ENCODE assay signal across 8 cellular contexts in the genomic region with DNA sequence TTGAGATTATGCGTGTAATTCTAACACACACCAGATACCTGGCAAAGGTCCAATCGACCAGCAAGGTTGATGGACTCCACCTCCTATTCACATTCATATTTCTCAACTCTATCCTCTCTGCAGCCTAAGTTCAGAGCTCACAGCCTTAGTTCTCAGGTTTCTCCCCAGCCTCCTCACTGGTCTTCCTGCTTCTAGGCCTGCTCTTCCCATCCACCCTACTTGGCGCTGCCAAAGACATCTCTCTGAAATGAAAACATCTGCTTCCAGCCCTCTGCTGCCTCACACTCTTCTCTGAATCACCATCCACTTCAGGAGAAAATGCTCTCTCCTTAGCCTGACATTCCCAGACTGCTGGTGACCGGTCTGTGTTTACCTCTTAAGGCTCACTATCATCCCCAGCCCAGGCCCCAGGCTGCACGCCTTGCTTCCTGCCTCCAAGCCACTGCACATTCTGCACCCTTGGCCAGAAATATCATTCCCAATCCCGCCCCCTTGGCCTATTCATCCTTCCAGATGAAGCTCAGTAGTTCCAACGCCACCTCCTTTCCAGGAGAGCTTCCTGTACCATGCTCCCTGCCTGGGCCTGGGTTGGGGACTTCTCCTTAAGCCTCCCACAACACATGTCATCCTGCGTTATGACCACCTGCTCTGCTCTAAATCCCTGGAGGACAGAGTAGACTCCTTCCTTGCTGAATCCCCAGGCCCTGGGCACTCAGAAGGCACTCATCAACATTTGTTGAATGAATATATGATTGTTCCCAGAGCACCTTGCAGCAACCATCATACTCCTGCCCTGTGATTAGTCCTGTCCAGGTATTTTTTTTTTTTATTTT. TPM values are rescaled to one million over a fixed set of nuclear protein-coding genes. Genes with fewer than 3 reads are reported as not detected.
DNase-seq lines count a peak whose midpoint lies in the region; ATAC-seq, FAIRE-seq and TF ChIP-seq lines count a peak whose summit lies in the region.

No MANE protein-coding gene starts in this region.

- H3K79me2 ChIP-seq in GM12878 (ENCODE audit: control insufficient read depth, insufficient read depth, low read length), result peaks cover 35% of the 10 kb centered on the region

- no peak for TF ChIP-seq POLR2A in A549 (IDR thresholded peaks at IDR 0.05; ENCODE audit: low read length)
- TF ChIP-seq POLR2A in GM12878 (IDR thresholded peaks at IDR 0.05; ENCODE audit: low read depth, low read length), result no peak

- H3K4me1 ChIP-seq in A549 (peaks cover 62% of the 10 kb centered on the region), GM12878 (ENCODE audit: control insufficient read depth, insufficient read depth, low read length) (peaks cover 37% of the 10 kb centered on the region), lung (ENCODE audit: control insufficient read depth in 2 of 2, insufficient read depth in 2 of 2, low read length in 2 of 2) (peaks cover 6 to 53% of the 10 kb centered on the region in 2 donors)

- H3K4me3 Mint-ChIP-seq in activated CD4-positive, alpha-beta T cell treated with anti-CD3 and anti-CD28 coated beads, Interleukin-2, amount 10 ng/mL, durations not matched to agents 24 days and 14 days, result no peak overlapping the region

- no peak overlapping the region for H3K27ac Mint-ChIP-seq in activated CD4-positive, alpha-beta T cell treated with anti-CD3 and anti-CD28 coated beads, Interleukin-2, amount 10 ng/mL, durations not matched to agents 24 days and 14 days

- H3K9me3 ChIP-seq in A549 (no peaks in the 10 kb centered on the region), GM12878 (replicated peaks; ENCODE audit: control insufficient read depth, insufficient read depth, low read length) (no peaks in the 10 kb centered on the region), lung (ENCODE audit: control insufficient read depth in 2 of 2, insufficient read depth in 1 of 2, low read length in 1 of 2) (no peaks in the 10 kb centered on the region)

- H3K9me3 Mint-ChIP-seq in activated CD4-positive, alpha-beta T cell treated with anti-CD3 and anti-CD28 coated beads, Interleukin-2, amount 10 ng/mL, durations not matched to agents 24 days and 14 days, result no peaks in the 10 kb centered on the region

- peaks cover 6% of the 10 kb centered on the region; the same call in 1 of the 2 replicates for H3K27me3 ChIP-seq in H7 (ENCODE audit: control insufficient read depth, insufficient read depth, low read length)
- H3K27me3 ChIP-seq in GM12878 (replicated peaks in 1 of 2; ENCODE audit: control insufficient read depth in 2 of 2, insufficient read depth in 2 of 2, low read length in 1 of 2), result peaks cover 0 to 4% of the 10 kb centered on the region in 2 experiments; a peak in 1 of 4 replicates
- no peaks in the 10 kb centered on the region for H3K27me3 ChIP-seq in lung (ENCODE audit: control insufficient read depth, insufficient read depth)

- WGBS in A549 (ENCODE audit: missing lambda C conversion rate), result 78% methylated on average over 8 of the region's 8 CpGs
- WGBS in GM12878 (ENCODE audit: insufficient coverage, insufficient replicate concordance, low lambda C conversion rate, missing lambda C conversion rate), result 31% methylated on average over 8 of the region's 8 CpGs
- WGBS in lung, 2 donors, result 27 to 43% methylated on average over 8 of the region's 8 CpGs

- no peak overlapping the region for H3K4me2 ChIP-seq in A549
- H3K4me2 ChIP-seq in GM12878 (ENCODE audit: control insufficient read depth, insufficient read depth), result no peak overlapping the region

- BruUV-seq in GM12878 (replicated peaks; lab: Mats Ljungman, UMichigan), result TSS peak; percentile 30

- no peak for TF ChIP-seq RAD21 in A549 (conservative IDR thresholded peaks at IDR 0.05 in 1 of 2, IDR thresholded peaks at IDR 0.05 in 1 of 2)
- no peak for TF ChIP-seq RAD21 in GM12878 (IDR thresholded peaks at IDR 0.05; ENCODE audit: insufficient read depth, low read depth, low read length)

- no peaks in the 10 kb centered on the region for H4K20me1 ChIP-seq in GM12878 (ENCODE audit: control insufficient read depth, insufficient read depth)

- H3K27ac ChIP-seq in A549 (peak overlapping the region; percentile 2 to 23; a peak in 1 of 6 replicates), GM12878 (ENCODE audit: control insufficient read depth, insufficient read depth) (no peak overlapping the region), lung (ENCODE audit: low read depth in 1 of 2, low read length in 1 of 2) (peak overlapping the region; percentile 14 to 97)

- POLR2A ChIA-PET in A549 (lab: Yijun Ruan, JAX) (no interaction called here), GM12878 (lab: Charles Lee) (interaction anchor here (0.5 to 1.2 kb wide), 2 partner anchors 183 to 1499 kb away, joined by 3 to 5 read pairs; no protein-coding TSS in a partner anchor)

- in situ Hi-C loops in GM12878 (cut with MboI), result no loop called here

- intact Hi-C loops in GM12878 (cut with micrococcal nuclease; ENCODE audit: unreplicated experiment), result no loop called here
- intact Hi-C loops in activated CD4-positive, alpha-beta T cell treated with anti-CD3 and anti-CD28 coated beads, Interleukin-2, amount 10 ng/mL, durations not matched to agents 24 days and 14 days (cut with micrococcal nuclease), result loop anchor here (10.0 kb wide), 1 partner anchor 423 kb away; no protein-coding TSS in a partner anchor

- no peaks in the 10 kb centered on the region for H3K27me3 Mint-ChIP-seq in activated CD4-positive, alpha-beta T cell treated with anti-CD3 and anti-CD28 coated beads, Interleukin-2, amount 10 ng/mL, durations not matched to agents 24 days and 14 days

- H3K4me1 Mint-ChIP-seq in activated CD4-positive, alpha-beta T cell treated with anti-CD3 and anti-CD28 coated beads, Interleukin-2, amount 10 ng/mL, durations not matched to agents 24 days and 14 days, result peaks cover 65% of the 10 kb centered on the region

- no peak for FAIRE-seq in A549 (lab: Jason Lieb, UNC)
- FAIRE-seq in GM12878 (lab: Jason Lieb, UNC), result no peak

- H3K4me3 ChIP-seq in A549, result no peak overlapping the region
- no peak overlapping the region for H3K4me3 ChIP-seq in H7 (ENCODE audit: insufficient read depth, low read depth, low read length)
- H3K4me3 ChIP-seq in GM12878, result no peak overlapping the region
- no peak overlapping the region for H3K4me3 ChIP-seq in lung

- RAD21 ChIA-PET in GM12878 (lab: Charles Lee; ENCODE audit: unreplicated experiment), result no interaction called here

- no peaks in the 10 kb centered on the region for H3K36me3 Mint-ChIP-seq in activated CD4-positive, alpha-beta T cell treated with anti-CD3 and anti-CD28 coated beads, Interleukin-2, amount 10 ng/mL, durations not matched to agents 24 days and 14 days (ENCODE audit: low read depth)

- no peak overlapping the region for H2AFZ ChIP-seq in GM12878 (ENCODE audit: control insufficient read depth, low read depth, low read length)

- TF ChIP-seq CTCF in A549 (IDR thresholded peaks at IDR 0.05) (no peak), GM12878 (IDR thresholded peaks at IDR 0.05 in 2 of 3, conservative IDR thresholded peaks at IDR 0.05 in 1 of 3; ENCODE audit: control insufficient read depth in 2 of 3, extremely low read depth in 1 of 3, insufficient read depth in 1 of 3, low read depth in 3 of 3, low read length in 3 of 3) (no peak), lung (IDR thresholded peaks at IDR 0.05; ENCODE audit: control extremely low read depth, extremely low read depth) (no peak)

- H3K36me3 ChIP-seq in H7 (replicated peaks; ENCODE audit: control insufficient read depth, insufficient read depth, low read length), result no peaks in the 10 kb centered on the region
- H3K36me3 ChIP-seq in GM12878 (ENCODE audit: control insufficient read depth in 2 of 2, insufficient read depth in 2 of 2, low read length in 1 of 2), result no peaks in the 10 kb centered on the region
- H3K36me3 ChIP-seq in lung (ENCODE audit: control insufficient read depth in 2 of 2, insufficient read depth in 2 of 2, low read length in 2 of 2), result no peaks in the 10 kb centered on the region

- TF ChIP-seq EP300 in A549 (IDR thresholded peaks at IDR 0.05) (no peak), GM12878 (IDR thresholded peaks at IDR 0.05; ENCODE audit: borderline replicate concordance in 1 of 2, control insufficient read depth in 1 of 2, low read depth in 2 of 2, low read length in 2 of 2) (no peak)

- H3K9ac ChIP-seq in GM12878 (ENCODE audit: control insufficient read depth, insufficient read depth, low read length), result no peak overlapping the region

- SMC1A ChIA-PET in GM12878 (lab: Charles Lee; ENCODE audit: uncharacterized antibody, unreplicated experiment), result interaction anchor here (0.6 to 1.5 kb wide), 2 partner anchors 65 to 132 kb away, joined by 3 read pairs; no protein-coding TSS in a partner anchor

- ATAC-seq in A549, result no peak
- ATAC-seq in GM12878, result no peak
- no peak for ATAC-seq in lung (ENCODE audit: insufficient read depth, low FRiP score)
- no peak for ATAC-seq in HG03378 (IDR thresholded peaks at IDR 0.05; ENCODE audit: unreplicated experiment)
- no peak for ATAC-seq in HG03571 (IDR thresholded peaks at IDR 0.05; ENCODE audit: unreplicated experiment)

- CTCF ChIA-PET in A549 (lab: Yijun Ruan, JAX) (interaction anchor here (1.0 to 1.5 kb wide), 4 partner anchors 25 to 41 kb away, joined by 3 to 5 read pairs (median 4); no protein-coding TSS in a partner anchor), GM12878 (lab: Yijun Ruan, JAX) (interaction anchor here (1.2 kb wide), 1 partner anchor 36 kb away, joined by 3 read pairs; no protein-coding TSS in a partner anchor)

- DNase-seq in A549 (ENCODE audit: low read depth in 1 of 2, low spot score in 1 of 2), result no peak
- peak; percentile 33 for DNase-seq in H7
- no peak for DNase-seq in GM12878 (ENCODE audit: low read depth, low spot score)
- DNase-seq in lung (ENCODE audit: low spot score), result no peak
- DNase-seq in OCI-M1 (lab: John Stamatoyannopoulos, UW), result no peak
- DNase-seq in activated CD4-positive, alpha-beta T cell treated with anti-CD3 and anti-CD28 coated beads, Interleukin-2, amount 10 ng/mL, durations not matched to agents 24 days and 14 days, result no peak

RNA-seq across cellular contexts. Expression of a gene that starts 3.5 kb away (rescaled TPM):
- 14.3 and 18.1 TPM in 2 replicates for polyA plus RNA-seq in A549 (2011; rRNA removed)
- polyA plus RNA-seq in A549 (2012; cell fraction: cytosol; rRNA removed), result 4.8 TPM in 2 replicates
- polyA plus RNA-seq in A549 (2012; cell fraction: nucleus; rRNA removed), result 3.8 and 5.0 TPM in 2 replicates
- polyA plus RNA-seq in A549 (2017; fragmentation: RNase III; extraction: RNeasy Plus Mini Kit Qiagen cat#74134 plus additional on column Dnase treatment), result 4.9 to 8.4 TPM (median 6.8 TPM) in 3 replicates
- polyA minus RNA-seq in A549 (2011; rRNA and poly(A)+ RNA removed), result 54.8 and 57.9 TPM in 2 replicates
- total RNA-seq in H7 (2014; rRNA removed; shearing (Covaris generic)), result 110 and 116 TPM in 2 replicates
- total RNA-seq in GM12878 (2013; cell fraction: nucleolus; rRNA removed), result 30.0 and 32.4 TPM in 2 replicates
- 1.0 and 1.5 TPM in 2 replicates for total RNA-seq in GM12878 (2014; rRNA removed)
- total RNA-seq in GM12878 (2014; rRNA removed; fragmentation: Illumina TruSeq; extraction: Trizol), result 2.3 TPM in 2 replicates
- 2.9 and 3.0 TPM in 2 replicates for total RNA-seq in GM12878 (2021)
- polyA plus RNA-seq in GM12878 (2011; ENCODE audit: low read depth), result 1.2 TPM
- polyA plus RNA-seq in GM12878 (2011; rRNA removed), result 7.5 and 12.9 TPM in 2 replicates
- 15.9 and 18.2 TPM in 2 replicates for polyA plus RNA-seq in GM12878 (2011; cell fraction: cytosol; rRNA removed)
- polyA plus RNA-seq in GM12878 (2011; cell fraction: nucleus; rRNA removed), result 15.6 and 17.4 TPM in 2 replicates
- 1.4 and 2.4 TPM in 2 replicates for polyA plus RNA-seq in GM12878 (2012)
- polyA plus RNA-seq in GM12878 (2014; fragmentation: Illumina TruSeq; extraction: Trizol), result 1.1 and 1.8 TPM in 2 replicates
- under 1 TPM; 0.42 TPM for polyA plus RNA-seq in GM12878 (2014; fragmentation: Nextera tagmentation; extraction: Ambion mirVana)
- polyA plus RNA-seq in GM12878 (2014; rRNA removed), result 1.6 and 1.8 TPM in 2 replicates
- polyA plus RNA-seq in GM12878 (2016; fragmentation: Nextera tagmentation; extraction: Ambion mirVana), result under 1 TPM; 0.39 to 0.42 TPM
- 47.7 and 49.8 TPM in 2 replicates for polyA minus RNA-seq in GM12878 (2011; rRNA and poly(A)+ RNA removed)
- 7.7 and 9.0 TPM in 2 replicates for polyA minus RNA-seq in GM12878 (2011; cell fraction: cytosol; rRNA and poly(A)+ RNA removed)
- 17.9 and 26.8 TPM in 2 replicates for polyA minus RNA-seq in GM12878 (2011; cell fraction: nucleus; rRNA and poly(A)+ RNA removed)
- 100 to 1,000 TPM in 1 of 2 donors, 10 to 100 TPM in 1; 64.4 to 145 TPM for total RNA-seq in lung
- 10 to 100 TPM; 39.8 to 46.0 TPM for polyA plus RNA-seq in lung
- total RNA-seq in activated CD4-positive, alpha-beta T cell treated with anti-CD3 and anti-CD28 coated beads, Interleukin-2, amount 10 ng/mL, durations not matched to agents 24 days and 14 days, result 22.7 and 23.8 TPM in 2 replicates

RNA-seq across cellular contexts. Expression of a gene that starts 51.3 kb away (rescaled TPM):
- 2,571 and 3,468 TPM in 2 replicates for polyA plus RNA-seq in A549 (2011; rRNA removed)
- 3,252 and 4,158 TPM in 2 replicates for polyA plus RNA-seq in A549 (2012; cell fraction: cytosol; rRNA removed)
- 1,461 and 2,420 TPM in 2 replicates for polyA plus RNA-seq in A549 (2012; cell fraction: nucleus; rRNA removed)
- 3,458 to 3,978 TPM (median 3,544 TPM) in 3 replicates for polyA plus RNA-seq in A549 (2017; fragmentation: RNase III; extraction: RNeasy Plus Mini Kit Qiagen cat#74134 plus additional on column Dnase treatment)
- polyA minus RNA-seq in A549 (2011; rRNA and poly(A)+ RNA removed), result 1,439 and 1,839 TPM in 2 replicates
- total RNA-seq in H7 (2014; rRNA removed; shearing (Covaris generic)), result 2,195 and 2,298 TPM in 2 replicates
- total RNA-seq in GM12878 (2013; cell fraction: nucleolus; rRNA removed), result 327 and 328 TPM in 2 replicates
- total RNA-seq in GM12878 (2014; rRNA removed), result 3,162 and 3,203 TPM in 2 replicates
- 4,299 and 4,364 TPM in 2 replicates for total RNA-seq in GM12878 (2014; rRNA removed; fragmentation: Illumina TruSeq; extraction: Trizol)
- total RNA-seq in GM12878 (2021), result 4,496 and 4,555 TPM in 2 replicates
- polyA plus RNA-seq in GM12878 (2011; ENCODE audit: low read depth), result 8,364 TPM
- polyA plus RNA-seq in GM12878 (2011; rRNA removed), result 4,355 and 4,741 TPM in 2 replicates
- 4,091 and 4,155 TPM in 2 replicates for polyA plus RNA-seq in GM12878 (2011; cell fraction: cytosol; rRNA removed)
- polyA plus RNA-seq in GM12878 (2011; cell fraction: nucleus; rRNA removed), result 1,814 and 1,991 TPM in 2 replicates
- 6,227 and 7,157 TPM in 2 replicates for polyA plus RNA-seq in GM12878 (2012)
- polyA plus RNA-seq in GM12878 (2014; fragmentation: Illumina TruSeq; extraction: Trizol), result 5,039 and 6,875 TPM in 2 replicates
- 1,000 to 10,000 TPM; 7,007 to 9,556 TPM for polyA plus RNA-seq in GM12878 (2014; fragmentation: Nextera tagmentation; extraction: Ambion mirVana)
- polyA plus RNA-seq in GM12878 (2014; rRNA removed), result 4,204 and 4,437 TPM in 2 replicates
- polyA plus RNA-seq in GM12878 (2016; fragmentation: Nextera tagmentation; extraction: Ambion mirVana), result 1,000 to 10,000 TPM; 2,127 to 2,136 TPM
- 1,578 and 1,840 TPM in 2 replicates for polyA minus RNA-seq in GM12878 (2011; rRNA and poly(A)+ RNA removed)
- polyA minus RNA-seq in GM12878 (2011; cell fraction: cytosol; rRNA and poly(A)+ RNA removed), result 561 and 590 TPM in 2 replicates
- 168 and 212 TPM in 2 replicates for polyA minus RNA-seq in GM12878 (2011; cell fraction: nucleus; rRNA and poly(A)+ RNA removed)
- total RNA-seq in lung, result 1,000 to 10,000 TPM; 1,036 to 2,104 TPM
- polyA plus RNA-seq in lung, result 1,000 to 10,000 TPM; 2,193 to 2,813 TPM
- 3,383 and 3,385 TPM in 2 replicates for total RNA-seq in activated CD4-positive, alpha-beta T cell treated with anti-CD3 and anti-CD28 coated beads, Interleukin-2, amount 10 ng/mL, durations not matched to agents 24 days and 14 days
